ENCODE assay signal across 8 cellular contexts in genomic region chr12:52006726-52007157, GRCh38. TPM values are rescaled to one million over a fixed set of nuclear protein-coding genes. Genes with fewer than 3 reads are reported as not detected.
DNase-seq lines count a peak whose midpoint lies in the region; ATAC-seq, FAIRE-seq and TF ChIP-seq lines count a peak whose summit lies in the region.

Gene TAMALIN (plus strand): TSS chr12:52006946. CDS start chr12:52007020, 74 bp downstream.

- no peaks in the 10 kb centered on the region for H3K27me3 ChIP-seq in CD8-positive, alpha-beta T cell (ENCODE audit: insufficient read depth, low read length)
- peaks cover 50% of the 10 kb centered on the region for H3K27me3 ChIP-seq in endodermal cell (ENCODE audit: control insufficient read depth, insufficient read depth, low read length, poor library complexity, severe bottlenecking)

- no peak for TF ChIP-seq CTCF in CD8-positive, alpha-beta T cell (IDR thresholded peaks at IDR 0.05)
- no peak for TF ChIP-seq CTCF in endodermal cell (conservative IDR thresholded peaks at IDR 0.05)
- TF ChIP-seq CTCF in mucosa of descending colon (IDR thresholded peaks at IDR 0.05) = no peak

- FAIRE-seq in GM19239 (lab: Jason Lieb, UNC) = no peak

- H3K9me3 Mint-ChIP-seq in CD8-positive, alpha-beta T cell = no peaks in the 10 kb centered on the region
- H3K9me3 Mint-ChIP-seq in endodermal cell = no peaks in the 10 kb centered on the region

- ATAC-seq in CD8-positive, alpha-beta T cell = peak; percentile 78
- ATAC-seq in mucosa of descending colon = peak; percentile 67

- peaks cover 20% of the 10 kb centered on the region for H3K4me1 ChIP-seq in CD8-positive, alpha-beta T cell (ENCODE audit: insufficient read depth, low read length)
- H3K4me1 ChIP-seq in endodermal cell (ENCODE audit: control insufficient read depth, insufficient read depth, low read length) (peaks cover 8% of the 10 kb centered on the region), mucosa of descending colon (ENCODE audit: low read depth) (no peaks in the 10 kb centered on the region)

- WGBS in endodermal cell (ENCODE audit: insufficient coverage in 1 of 2, insufficient read length in 1 of 2), 2 experiments = 0 to 1% methylated on average over 6 to 60 of the region's 60 CpGs

- peak within 1 kb of the TSS; percentile 93 for H3K27ac ChIP-seq in CD8-positive, alpha-beta T cell (ENCODE audit: low read depth, low read length)
- H3K27ac ChIP-seq in endodermal cell (ENCODE audit: low read depth, low read length) = no peak within 1 kb of the TSS

- H3K27ac Mint-ChIP-seq in CD8-positive, alpha-beta T cell = peak within 1 kb of the TSS; percentile 95
- H3K27ac Mint-ChIP-seq in endodermal cell = peak within 1 kb of the TSS; percentile 76

- H3K4me1 Mint-ChIP-seq in CD8-positive, alpha-beta T cell (ENCODE audit: low read depth) = peaks cover 18% of the 10 kb centered on the region
- peaks cover 16% of the 10 kb centered on the region for H3K4me1 Mint-ChIP-seq in endodermal cell

- DNase-seq in CD8-positive, alpha-beta T cell = peak; percentile 66 to 88 (median 79)
- DNase-seq in NCI-H1105 treated with DMSO at 0.1 percent for 48 hours (lab: John Stamatoyannopoulos, UW) = peak; percentile 33
- DNase-seq in activated CD8-positive, alpha-beta memory T cell treated with anti-CD3 and anti-CD28 coated beads for 24 hours = peak; percentile 89
- no peak for DNase-seq in endodermal cell
- DNase-seq in mucosa of descending colon = peak; percentile 64 to 81 (median 80)
- DNase-seq in stimulated activated CD8-positive, alpha-beta memory T cell treated with anti-CD3 and anti-CD28 coated beads, Interleukin-4, amount 100 ng/mL, for 1 hour (ENCODE audit: low read depth in 2 of 2, low spot score in 1 of 2) = peak; percentile 55 to 70
- DNase-seq in H4 (ENCODE audit: low spot score) = no peak
- DNase-seq in GM19239 (ENCODE audit: insufficient read length, low spot score) = no peak

- peak within 1 kb of the TSS; percentile 72 for H3K4me3 ChIP-seq in CD8-positive, alpha-beta T cell (ENCODE audit: low read depth, low read length)
- H3K4me3 ChIP-seq in endodermal cell (ENCODE audit: low read length) (peak within 1 kb of the TSS; percentile 64), mucosa of descending colon (peak within 1 kb of the TSS; percentile 20)

- POLR2A ChIA-PET in CD8-positive, alpha-beta T cell (lab: Charles Lee) = interaction anchor here (0.8 to 8.3 kb wide), 5 partner anchors 14 to 63 kb away, joined by 3 to 92 read pairs (median 5); partner anchors contain the start of genes ATG101 and NR4A1

- H3K4me3 Mint-ChIP-seq in CD8-positive, alpha-beta T cell = peak within 1 kb of the TSS; percentile 96
- peak within 1 kb of the TSS; percentile 66 for H3K4me3 Mint-ChIP-seq in endodermal cell

- no peaks in the 10 kb centered on the region for H3K36me3 ChIP-seq in CD8-positive, alpha-beta T cell (ENCODE audit: insufficient read depth, low read length)
- H3K36me3 ChIP-seq in endodermal cell (ENCODE audit: control insufficient read depth, insufficient read depth, low read length) (no peaks in the 10 kb centered on the region), mucosa of descending colon (ENCODE audit: low read depth) (no peaks in the 10 kb centered on the region)

- H3K27me3 Mint-ChIP-seq in CD8-positive, alpha-beta T cell (ENCODE audit: low read depth) = no peaks in the 10 kb centered on the region
- peaks cover 51% of the 10 kb centered on the region for H3K27me3 Mint-ChIP-seq in endodermal cell (ENCODE audit: insufficient read depth)

- H3K36me3 Mint-ChIP-seq in CD8-positive, alpha-beta T cell = peaks cover 16% of the 10 kb centered on the region
- H3K36me3 Mint-ChIP-seq in endodermal cell (ENCODE audit: low read depth) = peaks cover 3% of the 10 kb centered on the region

- H3K9me3 ChIP-seq in CD8-positive, alpha-beta T cell (ENCODE audit: low read length) = no peaks in the 10 kb centered on the region
- peaks cover 3% of the 10 kb centered on the region for H3K9me3 ChIP-seq in endodermal cell (ENCODE audit: control insufficient read depth, low read length)
- H3K9me3 ChIP-seq in mucosa of descending colon = no peaks in the 10 kb centered on the region

- intact Hi-C loops in CD8-positive, alpha-beta T cell (cut with DNase I, micrococcal nuclease) = loop anchor here (1.0 to 2.0 kb wide), 4 partner anchors 14 to 56 kb away; partner anchors contain the start of genes NR4A1 (in 2 of the 2) and ACVR1B (in 1 of the 2)
- intact Hi-C loops in mucosa of descending colon (cut with DNase I, micrococcal nuclease) = no loop called here

- CTCF ChIA-PET in CD8-positive, alpha-beta T cell (lab: Charles Lee) = interaction anchor here (1.0 to 55.1 kb wide), 4 partner anchors 1 to 76 kb away, joined by 4 to 1615 read pairs (median 810); partner anchors contain the start of gene TAMALIN

- no peak within 1 kb of the TSS for H3K9ac ChIP-seq in endodermal cell (ENCODE audit: extremely low read depth, low read length, poor library complexity, severe bottlenecking)

RNA-seq across cellular contexts. Expression of gene TAMALIN, which starts in this region (rescaled TPM):
- total RNA-seq in CD8-positive, alpha-beta T cell = 100 to 1,000 TPM; 603 to 632 TPM
- total RNA-seq in endodermal cell (1 to 10 TPM; 4.4 to 9.1 TPM), mucosa of descending colon (10 to 100 TPM in 2 of 3 donors, 1 to 10 TPM in 1; 9.4 to 19.6 (median 13.8) TPM)
- 16.3 TPM for polyA plus RNA-seq in endodermal cell (2013, experiment 1 of 2)
- 13.2 TPM for polyA plus RNA-seq in endodermal cell (2013, experiment 2 of 2)
- 0.35 and 1.8 TPM in 2 replicates for total RNA-seq in H4 (2014; rRNA removed; shearing (Covaris generic))

Comparison
In these comparisons a context has a peak if more than half of its experiments do, and no peak if none do; other contexts are left out.
1. RNA of gene TAMALIN (total RNA-seq): 603 to 632 TPM in CD8-positive, alpha-beta T cell; 9.4 to 19.6 TPM in mucosa of descending colon, 4.4 to 9.1 TPM in endodermal cell and 0.35 to 1.8 TPM in H4; every median in the first group is over 10 times any median in the second.
2. DNase-seq: peak in CD8-positive, alpha-beta T cell (7 of 7), NCI-H1105 treated with DMSO at 0.1 percent for 48 hours (single experiment), activated CD8-positive, alpha-beta memory T cell treated with anti-CD3 and anti-CD28 coated beads for 24 hours (single experiment), mucosa of descending colon (3 of 3) and stimulated activated CD8-positive, alpha-beta memory T cell treated with anti-CD3 and anti-CD28 coated beads, Interleukin-4, amount 100 ng/mL, for 1 hour (2 of 2); none in endodermal cell (single experiment), H4 (single experiment) and GM19239 (single experiment).
3. H3K4me3 ChIP-seq: peak in every context shown above with its lines; median percentile 72 in CD8-positive, alpha-beta T cell; 64 in endodermal cell; 20 in mucosa of descending colon.
4. intact Hi-C loops: an anchor here in CD8-positive, alpha-beta T cell (1.0 to 2.0 kb wide); none called in mucosa of descending colon.